In the genomic region with DNA sequence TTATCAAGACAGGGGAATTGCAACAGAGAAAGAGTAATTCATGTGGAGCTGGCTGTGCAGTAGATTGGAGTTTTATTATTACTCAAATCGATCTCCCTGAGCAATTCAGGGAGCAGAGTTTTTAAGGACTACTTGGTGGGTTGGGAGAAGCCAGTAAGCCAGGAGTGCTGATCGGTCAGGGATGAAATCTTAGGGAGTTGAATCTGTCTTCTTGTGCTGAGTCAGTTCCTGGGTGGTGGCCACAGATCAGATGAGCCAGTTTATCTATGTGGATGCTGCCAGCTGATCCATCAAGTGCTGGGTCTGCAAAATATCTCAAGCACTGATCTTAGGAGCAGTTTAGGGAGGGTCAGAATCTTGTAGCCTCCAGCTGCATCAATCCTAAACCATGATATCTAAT, we compare ENCODE assay signal across 24 cellular contexts. TPM values are rescaled to one million over a fixed set of nuclear protein-coding genes. Genes with fewer than 3 reads are reported as not detected.
"Had no signal": no experiment of that assay in that cellular context is flagged by ENCODE, and none has a peak within 500 bp of the region (broad histone marks: within the 10 kb centered on the region; RNA-seq: fewer than 3 reads in every experiment).

No MANE protein-coding gene starts in this region.

- H3K4me3 ChIP-seq: ascending aorta, cardiac muscle cell, dorsolateral prefrontal cortex, pancreas, sigmoid colon, spleen, testis had no signal

- ATAC-seq: activated CD4-positive, CD25-positive, alpha-beta regulatory T cell treated with anti-CD3 and anti-CD28 coated beads, Interleukin-2, amount 50 U/mL, for 24 hours; left lobe of liver; natural killer cell treated with Interleukin-12 subunit alpha and Interleukin-12 subunit beta and Interleukin-15 and Interleukin-18, amount 100 ng/mL, for 72 hours; pancreas; SK-N-SH treated with all-trans-retinoic acid at 6 μM for 48 hours; stimulated activated memory B cell treated with anti-CD40 and anti-IgM and Interleukin-4, amounts not matched to agents 10 μg/mL and 1 μg/mL and 100 μg/mL, for 72 hours; T-cell had no signal

- DNase-seq: activated CD8-positive, alpha-beta memory T cell treated with anti-CD3 and anti-CD28 coated beads for 24 hours; activated CD8-positive, alpha-beta memory T cell treated with anti-CD3 and anti-CD28 coated beads, Interleukin-2, amount 50 U/mL, for 48 hours; activated effector memory CD4-positive, alpha-beta T cell treated with anti-CD3 and anti-CD28 coated beads, Interleukin-2, amount 50 U/mL, for 16 hours; activated naive CD4-positive, alpha-beta T cell treated with anti-CD3 and anti-CD28 coated beads, Interleukin-2, amount 50 U/mL, for 16 hours; activated T-cell treated with anti-CD3 and anti-CD28 coated beads, Interleukin-2, amount 50 U/mL, for 72 hours; dorsolateral prefrontal cortex; endodermal cell; pancreas; sigmoid colon; spleen; stimulated activated CD4-positive, alpha-beta T cell treated with anti-CD3 and anti-CD28 coated beads, Interleukin-4, amount 100 ng/mL, for 4 hours; T-cell; T-helper 9 cell; testis had no signal

RNA-seq across cellular contexts. Expression of a gene that starts 17.1 kb away (rescaled TPM):
- total RNA-seq: activated T-cell treated with anti-CD3 and anti-CD28 coated beads, Interleukin-2, amount 50 U/mL, for 72 hours; ascending aorta; cardiac muscle cell; chondrocyte; dorsolateral prefrontal cortex; endodermal cell; lung microvascular endothelial cell; mesothelial cell of epicardium; natural killer cell treated with Interleukin-12 subunit alpha and Interleukin-12 subunit beta and Interleukin-15 and Interleukin-18, amount 100 ng/mL, for 72 hours; sigmoid colon; spleen; T-cell had no signal

RNA-seq across cellular contexts. Expression of a gene that starts 35.9 kb away (rescaled TPM):
- total RNA-seq: activated T-cell treated with anti-CD3 and anti-CD28 coated beads, Interleukin-2, amount 50 U/mL, for 72 hours; ascending aorta; cardiac muscle cell; chondrocyte; dorsolateral prefrontal cortex; lung microvascular endothelial cell; mesothelial cell of epicardium; natural killer cell treated with Interleukin-12 subunit alpha and Interleukin-12 subunit beta and Interleukin-15 and Interleukin-18, amount 100 ng/mL, for 72 hours; sigmoid colon; spleen; T-cell had no signal
